In the genomic region with DNA sequence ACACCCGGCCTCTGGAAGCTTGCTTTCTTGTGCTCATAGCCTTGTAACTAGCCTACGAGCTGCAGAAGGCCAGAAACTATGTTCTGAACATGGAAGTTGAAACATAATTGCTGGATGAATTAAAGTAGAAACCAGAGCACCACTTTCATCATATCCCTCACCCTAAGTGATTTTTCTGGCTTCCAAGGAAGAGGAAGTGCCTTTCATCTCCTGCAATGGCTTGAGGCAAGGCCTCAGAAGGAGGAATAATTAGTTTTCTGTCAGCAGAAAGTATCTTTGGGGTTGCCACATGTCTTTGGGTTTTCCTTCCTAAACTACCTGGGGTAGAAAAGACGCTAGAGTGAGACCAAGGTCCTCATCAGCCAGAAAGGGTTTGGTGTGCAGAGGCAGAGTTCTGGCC, we compare ENCODE assay signal across 33 cellular contexts. TPM values are rescaled to one million over a fixed set of nuclear protein-coding genes. Genes with fewer than 3 reads are reported as not detected.
DNase-seq lines count a peak whose midpoint lies in the region; ATAC-seq and TF ChIP-seq lines count a peak whose summit lies in the region.
"Had no signal": no experiment of that assay in that cellular context is flagged by ENCODE, and none has a peak within 500 bp of the region (broad histone marks: within the 10 kb centered on the region; RNA-seq: fewer than 3 reads in every experiment).

No MANE protein-coding gene starts in this region.

- intact Hi-C loops in esophagus muscularis mucosa (cut with DNase I) = no loop called here

- ATAC-seq in HG02623 (IDR thresholded peaks at IDR 0.05; ENCODE audit: unreplicated experiment) = no peak
- ATAC-seq: activated T-cell treated with anti-CD3 and anti-CD28 coated beads, Interleukin-2, amount 50 U/mL, for 4 hours; effector memory CD8-positive, alpha-beta T cell; GM12878; pancreas; stimulated activated naive CD8-positive, alpha-beta T cell treated with anti-CD3 and anti-CD28 coated beads, Interleukin-15, Interleukin-2, amounts not matched to agents 100 U/mL and 50 U/mL, for 24 hours; T-cell had no signal

- no peaks in the 10 kb centered on the region for H3K27me3 ChIP-seq in esophagus muscularis mucosa
- H3K27me3 ChIP-seq: ascending aorta, pancreas, right atrium auricular region, SJSA1 had no signal

- peak overlapping the region in 3 of 4 donors; percentile 20 to 93 (median 90) for H3K27ac ChIP-seq in esophagus muscularis mucosa (replicated peaks in 1 of 4)
- H3K27ac ChIP-seq: ascending aorta, coronary artery, left ventricle myocardium inferior, pancreas, right atrium auricular region, SJSA1, thoracic aorta had no signal

- DNase-seq in CD1c-positive myeloid dendritic cell (ENCODE audit: extremely low spot score) (peak; percentile 16), Kasumi-1 (lab: John Stamatoyannopoulos, UW) (peak; percentile 23 to 31), SKM-1 (lab: John Stamatoyannopoulos, UW; ENCODE audit: unreplicated experiment) (peak; percentile 77), esophagus muscularis mucosa (ENCODE audit: extremely low spot score) (no peak), NCI-H2171 treated with DMSO at 0.1 percent for 48 hours (lab: John Stamatoyannopoulos, UW) (no peak), NCI-H1417 treated with DMSO at 0.1 percent for 48 hours (lab: John Stamatoyannopoulos, UW) (no peak)
- DNase-seq: activated CD4-positive, alpha-beta T cell treated with anti-CD3 and anti-CD28 coated beads, Interleukin-2, amount 10 ng/mL, durations not matched to agents 24 days and 14 days; activated gamma-delta T cell; activated naive CD8-positive, alpha-beta T cell treated with anti-CD3 and anti-CD28 coated beads, Interleukin-2, amount 10 ng/mL, durations not matched to agents 7 days and 5 days; activated T-cell treated with anti-CD3 and anti-CD28 coated beads, Interleukin-2, amount 50 U/mL, for 4 hours; caudate nucleus; CD8-positive, alpha-beta memory T cell; DMS153; effector memory CD8-positive, alpha-beta T cell; islet precursor cell; left ventricle myocardium inferior; mesendoderm; NCI-H1092 treated with DMSO at 0.1 percent for 48 hours; NCI-H187 treated with DMSO at 0.1 percent for 48 hours; NCI-H526; NK-92 treated with Interleukin-12 subunit alpha and Interleukin-12 subunit beta, amount 100 ng/mL, for 24 hours; pancreas; stimulated activated naive CD8-positive, alpha-beta T cell treated with anti-CD3 and anti-CD28 coated beads, Interleukin-15, Interleukin-2, amounts not matched to agents 100 U/mL and 50 U/mL, for 24 hours; T-cell had no signal

- no peak for TF ChIP-seq POLR2A in esophagus muscularis mucosa (IDR thresholded peaks at IDR 0.05; ENCODE audit: low read depth)

- H3K36me3 ChIP-seq in esophagus muscularis mucosa = peaks cover 69 to 96% (median 92%) of the 10 kb centered on the region in 4 donors

- no peaks in the 10 kb centered on the region for H3K9me3 ChIP-seq in esophagus muscularis mucosa
- H3K9me3 ChIP-seq: ascending aorta, HAP-1, left ventricle myocardium inferior, pancreas, right atrium auricular region, SJSA1, thoracic aorta had no signal

- H3K4me3 ChIP-seq in esophagus muscularis mucosa = no peak overlapping the region
- H3K4me3 ChIP-seq: ascending aorta, coronary artery, GM12878, HAP-1, left ventricle myocardium inferior, pancreas, right atrium auricular region, SJSA1, smooth muscle cell, thoracic aorta had no signal

- H3K4me1 ChIP-seq in esophagus muscularis mucosa = peaks cover 12 to 33% (median 28%) of the 10 kb centered on the region in 4 donors

- no peak for TF ChIP-seq EP300 in esophagus muscularis mucosa (IDR thresholded peaks at IDR 0.05)

- TF ChIP-seq CTCF in esophagus muscularis mucosa (IDR thresholded peaks at IDR 0.05) = no peak

- WGBS in esophagus muscularis mucosa = 96% methylated on average over 3 of the region's 3 CpGs

RNA-seq across cellular contexts. Expression of a gene that starts 14.5 kb away (rescaled TPM):
- 1,000 to 10,000 TPM in 1 of 4 donors, 100 to 1,000 TPM in 3; 665 to 1,629 (median 791) TPM for total RNA-seq in esophagus muscularis mucosa

RNA-seq across cellular contexts. Expression of a gene that starts 14.6 kb away (rescaled TPM):
- total RNA-seq in esophagus muscularis mucosa = 1 to 10 TPM; 2.2 to 5.4 (median 3.1) TPM

Comparison
In these comparisons a context has a peak if more than half of its experiments do, and no peak if none do; other contexts are left out.
1. DNase-seq: peak in CD1c-positive myeloid dendritic cell (single experiment), Kasumi-1 (2 of 2) and SKM-1 (single experiment); none in esophagus muscularis mucosa (single experiment), NCI-H2171 treated with DMSO at 0.1 percent for 48 hours (single experiment) and NCI-H1417 treated with DMSO at 0.1 percent for 48 hours (single experiment).